Comparison of ENCODE assay signal across 1 cellular context in the genomic region with DNA sequence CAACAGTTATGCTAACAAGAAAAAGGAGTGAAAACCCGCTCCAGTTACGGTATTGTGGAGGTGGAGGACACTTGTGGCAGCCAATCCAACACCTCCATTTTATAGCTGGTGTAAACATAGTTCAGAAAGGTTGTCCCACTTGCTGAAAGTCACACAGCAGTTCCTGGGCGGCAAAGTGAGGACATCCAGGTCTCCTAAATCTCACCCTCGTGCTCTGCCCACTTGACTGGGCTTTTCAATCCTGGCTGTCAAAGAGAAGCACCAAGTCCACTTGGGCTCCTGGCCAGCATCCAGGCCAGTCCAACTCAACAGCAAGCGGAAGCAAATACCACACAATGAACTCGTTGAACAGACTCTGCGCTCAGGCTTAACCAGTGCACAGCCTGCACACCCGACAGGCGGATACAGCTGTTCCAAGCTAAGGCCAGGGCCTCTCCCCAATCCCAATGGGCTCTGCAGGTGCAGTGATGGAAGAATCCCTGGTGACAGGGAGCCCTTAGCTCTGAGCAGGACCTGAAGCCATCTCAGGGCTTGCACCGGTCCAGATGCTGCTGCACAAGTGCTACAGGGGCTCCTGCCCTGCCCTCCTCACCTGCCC.
TF ChIP-seq lines count a peak whose summit lies in the region.
"Not testable (repeated sequence)": the region's sequence is repeated elsewhere in the genome, so short reads cannot be mapped to it uniquely, and the experiment has no call there.

No MANE protein-coding gene starts in this region.

TF ChIP-seq in HepG2, 621 proteins besides CTCF, POLR2A, EP300 and RAD21 (continued from another document and continues in another):
- TF ChIP-seq HOMEZ (CRISPR knock-in tag; IDR thresholded peaks at IDR 0.05; ENCODE audit: low read depth) (peak; percentile 68; the same call in 1 of the 2 replicates), ZNF12 (CRISPR knock-in tag; IDR thresholded peaks at IDR 0.05) (peak; percentile 86), KAT8 (CRISPR knock-in tag; IDR thresholded peaks at IDR 0.05) (peak; percentile 35; the same call in 1 of the 2 replicates), ZFY (CRISPR knock-in tag; IDR thresholded peaks at IDR 0.05) (peak; percentile 66; the same call in 1 of the 2 replicates), ZBTB42 (CRISPR knock-in tag; IDR thresholded peaks at IDR 0.05) (0 out of 2 replicates have a peak, but pooled peaks have one; percentile 86), ZIK1 (CRISPR knock-in tag; IDR thresholded peaks at IDR 0.05; ENCODE audit: borderline replicate concordance, low read depth) (peak; percentile 57; the same call in 1 of the 2 replicates), POLR2AphosphoS5 (IDR thresholded peaks at IDR 0.05; ENCODE audit: low read depth, low read length) (0 out of 2 replicates have a peak, but pooled peaks have one; percentile 24), ZNF557 (CRISPR knock-in tag; IDR thresholded peaks at IDR 0.05) (0 out of 2 replicates have a peak, but pooled peaks have one; percentile 37), ZNF253 (CRISPR knock-in tag; IDR thresholded peaks at IDR 0.05; ENCODE audit: borderline replicate concordance) (peak; percentile 84; the same call in 1 of the 2 replicates), HNRNPLL (IDR thresholded peaks at IDR 0.05; ENCODE audit: low read depth, low read length, poor library complexity, severe bottlenecking) (peak; percentile 33), ZNF230 (CRISPR knock-in tag; IDR thresholded peaks at IDR 0.05) (peak; percentile 63; the same call in 1 of the 2 replicates), CEBPG (CRISPR knock-in tag; IDR thresholded peaks at IDR 0.05) (peak; percentile 21; the same call in 1 of the 2 replicates), ZBTB33 (CRISPR knock-in tag; IDR thresholded peaks at IDR 0.05) (peak; percentile 97), MAZ (IDR thresholded peaks at IDR 0.05; ENCODE audit: borderline replicate concordance, low read depth, low read length) (0 out of 2 replicates have a peak, but pooled peaks have one; percentile 17), TGIF2 (CRISPR knock-in tag; IDR thresholded peaks at IDR 0.05) (peak; percentile 99), SAP130 (CRISPR knock-in tag; IDR thresholded peaks at IDR 0.05; ENCODE audit: low read depth) (peak; percentile 95), ZSCAN25 (CRISPR knock-in tag; IDR thresholded peaks at IDR 0.05) (peak; percentile 51; the same call in 1 of the 2 replicates), ETV6 (CRISPR knock-in tag; conservative IDR thresholded peaks at IDR 0.05) (0 out of 2 replicates have a peak, but pooled peaks have one; percentile 23), HOXA3 (CRISPR knock-in tag; IDR thresholded peaks at IDR 0.05) (peak; percentile 82), CBX5 (CRISPR knock-in tag; IDR thresholded peaks at IDR 0.05; ENCODE audit: borderline replicate concordance) (0 out of 2 replicates have a peak, but pooled peaks have one; percentile 80), ZNF652 (CRISPR knock-in tag; IDR thresholded peaks at IDR 0.05; ENCODE audit: borderline replicate concordance, low read depth) (peak; percentile 83), ELF3 (CRISPR knock-in tag; IDR thresholded peaks at IDR 0.05) (peak; percentile 89; the same call in 1 of the 2 replicates), SAFB2 (CRISPR knock-in tag; IDR thresholded peaks at IDR 0.05; ENCODE audit: borderline replicate concordance, low read depth) (peak; percentile 61; the same call in 1 of the 2 replicates), RARA (CRISPR knock-in tag; IDR thresholded peaks at IDR 0.05) (peak; percentile 67)
- TF ChIP-seq, protein P1, sequence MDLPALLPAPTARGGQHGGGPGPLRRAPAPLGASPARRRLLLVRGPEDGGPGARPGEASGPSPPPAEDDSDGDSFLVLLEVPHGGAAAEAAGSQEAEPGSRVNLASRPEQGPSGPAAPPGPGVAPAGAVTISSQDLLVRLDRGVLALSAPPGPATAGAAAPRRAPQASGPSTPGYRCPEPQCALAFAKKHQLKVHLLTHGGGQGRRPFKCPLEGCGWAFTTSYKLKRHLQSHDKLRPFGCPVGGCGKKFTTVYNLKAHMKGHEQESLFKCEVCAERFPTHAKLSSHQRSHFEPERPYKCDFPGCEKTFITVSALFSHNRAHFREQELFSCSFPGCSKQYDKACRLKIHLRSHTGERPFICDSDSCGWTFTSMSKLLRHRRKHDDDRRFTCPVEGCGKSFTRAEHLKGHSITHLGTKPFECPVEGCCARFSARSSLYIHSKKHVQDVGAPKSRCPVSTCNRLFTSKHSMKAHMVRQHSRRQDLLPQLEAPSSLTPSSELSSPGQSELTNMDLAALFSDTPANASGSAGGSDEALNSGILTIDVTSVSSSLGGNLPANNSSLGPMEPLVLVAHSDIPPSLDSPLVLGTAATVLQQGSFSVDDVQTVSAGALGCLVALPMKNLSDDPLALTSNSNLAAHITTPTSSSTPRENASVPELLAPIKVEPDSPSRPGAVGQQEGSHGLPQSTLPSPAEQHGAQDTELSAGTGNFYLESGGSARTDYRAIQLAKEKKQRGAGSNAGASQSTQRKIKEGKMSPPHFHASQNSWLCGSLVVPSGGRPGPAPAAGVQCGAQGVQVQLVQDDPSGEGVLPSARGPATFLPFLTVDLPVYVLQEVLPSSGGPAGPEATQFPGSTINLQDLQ (CRISPR knock-in tag; IDR thresholded peaks at IDR 0.05) = peak; percentile 64; the same call in 1 of the 2 replicates
- TF ChIP-seq, protein P2, sequence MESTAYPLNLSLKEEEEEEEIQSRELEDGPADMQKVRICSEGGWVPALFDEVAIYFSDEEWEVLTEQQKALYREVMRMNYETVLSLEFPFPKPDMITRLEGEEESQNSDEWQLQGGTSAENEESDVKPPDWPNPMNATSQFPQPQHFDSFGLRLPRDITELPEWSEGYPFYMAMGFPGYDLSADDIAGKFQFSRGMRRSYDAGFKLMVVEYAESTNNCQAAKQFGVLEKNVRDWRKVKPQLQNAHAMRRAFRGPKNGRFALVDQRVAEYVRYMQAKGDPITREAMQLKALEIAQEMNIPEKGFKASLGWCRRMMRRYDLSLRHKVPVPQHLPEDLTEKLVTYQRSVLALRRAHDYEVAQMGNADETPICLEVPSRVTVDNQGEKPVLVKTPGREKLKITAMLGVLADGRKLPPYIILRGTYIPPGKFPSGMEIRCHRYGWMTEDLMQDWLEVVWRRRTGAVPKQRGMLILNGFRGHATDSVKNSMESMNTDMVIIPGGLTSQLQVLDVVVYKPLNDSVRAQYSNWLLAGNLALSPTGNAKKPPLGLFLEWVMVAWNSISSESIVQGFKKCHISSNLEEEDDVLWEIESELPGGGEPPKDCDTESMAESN (CRISPR knock-in tag; conservative IDR thresholded peaks at IDR 0.05) = 0 out of 2 replicates have a peak, but pooled peaks have one; percentile 46
- TF ChIP-seq, protein P3, sequence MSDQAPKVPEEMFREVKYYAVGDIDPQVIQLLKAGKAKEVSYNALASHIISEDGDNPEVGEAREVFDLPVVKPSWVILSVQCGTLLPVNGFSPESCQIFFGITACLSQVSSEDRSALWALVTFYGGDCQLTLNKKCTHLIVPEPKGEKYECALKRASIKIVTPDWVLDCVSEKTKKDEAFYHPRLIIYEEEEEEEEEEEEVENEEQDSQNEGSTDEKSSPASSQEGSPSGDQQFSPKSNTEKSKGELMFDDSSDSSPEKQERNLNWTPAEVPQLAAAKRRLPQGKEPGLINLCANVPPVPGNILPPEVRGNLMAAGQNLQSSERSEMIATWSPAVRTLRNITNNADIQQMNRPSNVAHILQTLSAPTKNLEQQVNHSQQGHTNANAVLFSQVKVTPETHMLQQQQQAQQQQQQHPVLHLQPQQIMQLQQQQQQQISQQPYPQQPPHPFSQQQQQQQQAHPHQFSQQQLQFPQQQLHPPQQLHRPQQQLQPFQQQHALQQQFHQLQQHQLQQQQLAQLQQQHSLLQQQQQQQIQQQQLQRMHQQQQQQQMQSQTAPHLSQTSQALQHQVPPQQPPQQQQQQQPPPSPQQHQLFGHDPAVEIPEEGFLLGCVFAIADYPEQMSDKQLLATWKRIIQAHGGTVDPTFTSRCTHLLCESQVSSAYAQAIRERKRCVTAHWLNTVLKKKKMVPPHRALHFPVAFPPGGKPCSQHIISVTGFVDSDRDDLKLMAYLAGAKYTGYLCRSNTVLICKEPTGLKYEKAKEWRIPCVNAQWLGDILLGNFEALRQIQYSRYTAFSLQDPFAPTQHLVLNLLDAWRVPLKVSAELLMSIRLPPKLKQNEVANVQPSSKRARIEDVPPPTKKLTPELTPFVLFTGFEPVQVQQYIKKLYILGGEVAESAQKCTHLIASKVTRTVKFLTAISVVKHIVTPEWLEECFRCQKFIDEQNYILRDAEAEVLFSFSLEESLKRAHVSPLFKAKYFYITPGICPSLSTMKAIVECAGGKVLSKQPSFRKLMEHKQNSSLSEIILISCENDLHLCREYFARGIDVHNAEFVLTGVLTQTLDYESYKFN (CRISPR knock-in tag; conservative IDR thresholded peaks at IDR 0.05) = peak; percentile 59; the same call in 1 of the 2 replicates
- TF ChIP-seq MAZ (CRISPR knock-in tag; IDR thresholded peaks at IDR 0.05; ENCODE audit: low read depth) = not testable (repeated sequence)
- TF ChIP-seq, protein P4, sequence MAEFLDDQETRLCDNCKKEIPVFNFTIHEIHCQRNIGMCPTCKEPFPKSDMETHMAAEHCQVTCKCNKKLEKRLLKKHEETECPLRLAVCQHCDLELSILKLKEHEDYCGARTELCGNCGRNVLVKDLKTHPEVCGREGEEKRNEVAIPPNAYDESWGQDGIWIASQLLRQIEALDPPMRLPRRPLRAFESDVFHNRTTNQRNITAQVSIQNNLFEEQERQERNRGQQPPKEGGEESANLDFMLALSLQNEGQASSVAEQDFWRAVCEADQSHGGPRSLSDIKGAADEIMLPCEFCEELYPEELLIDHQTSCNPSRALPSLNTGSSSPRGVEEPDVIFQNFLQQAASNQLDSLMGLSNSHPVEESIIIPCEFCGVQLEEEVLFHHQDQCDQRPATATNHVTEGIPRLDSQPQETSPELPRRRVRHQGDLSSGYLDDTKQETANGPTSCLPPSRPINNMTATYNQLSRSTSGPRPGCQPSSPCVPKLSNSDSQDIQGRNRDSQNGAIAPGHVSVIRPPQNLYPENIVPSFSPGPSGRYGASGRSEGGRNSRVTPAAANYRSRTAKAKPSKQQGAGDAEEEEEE (CRISPR knock-in tag; IDR thresholded peaks at IDR 0.05; ENCODE audit: borderline replicate concordance) = 0 out of 2 replicates have a peak, but pooled peaks have one; percentile 26
- TF ChIP-seq, protein P5, sequence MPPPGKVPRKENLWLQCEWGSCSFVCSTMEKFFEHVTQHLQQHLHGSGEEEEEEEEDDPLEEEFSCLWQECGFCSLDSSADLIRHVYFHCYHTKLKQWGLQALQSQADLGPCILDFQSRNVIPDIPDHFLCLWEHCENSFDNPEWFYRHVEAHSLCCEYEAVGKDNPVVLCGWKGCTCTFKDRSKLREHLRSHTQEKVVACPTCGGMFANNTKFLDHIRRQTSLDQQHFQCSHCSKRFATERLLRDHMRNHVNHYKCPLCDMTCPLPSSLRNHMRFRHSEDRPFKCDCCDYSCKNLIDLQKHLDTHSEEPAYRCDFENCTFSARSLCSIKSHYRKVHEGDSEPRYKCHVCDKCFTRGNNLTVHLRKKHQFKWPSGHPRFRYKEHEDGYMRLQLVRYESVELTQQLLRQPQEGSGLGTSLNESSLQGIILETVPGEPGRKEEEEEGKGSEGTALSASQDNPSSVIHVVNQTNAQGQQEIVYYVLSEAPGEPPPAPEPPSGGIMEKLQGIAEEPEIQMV (CRISPR knock-in tag; IDR thresholded peaks at IDR 0.05; ENCODE audit: low read depth) = peak; percentile 62; the same call in 1 of the 2 replicates
- TF ChIP-seq, protein P6, sequence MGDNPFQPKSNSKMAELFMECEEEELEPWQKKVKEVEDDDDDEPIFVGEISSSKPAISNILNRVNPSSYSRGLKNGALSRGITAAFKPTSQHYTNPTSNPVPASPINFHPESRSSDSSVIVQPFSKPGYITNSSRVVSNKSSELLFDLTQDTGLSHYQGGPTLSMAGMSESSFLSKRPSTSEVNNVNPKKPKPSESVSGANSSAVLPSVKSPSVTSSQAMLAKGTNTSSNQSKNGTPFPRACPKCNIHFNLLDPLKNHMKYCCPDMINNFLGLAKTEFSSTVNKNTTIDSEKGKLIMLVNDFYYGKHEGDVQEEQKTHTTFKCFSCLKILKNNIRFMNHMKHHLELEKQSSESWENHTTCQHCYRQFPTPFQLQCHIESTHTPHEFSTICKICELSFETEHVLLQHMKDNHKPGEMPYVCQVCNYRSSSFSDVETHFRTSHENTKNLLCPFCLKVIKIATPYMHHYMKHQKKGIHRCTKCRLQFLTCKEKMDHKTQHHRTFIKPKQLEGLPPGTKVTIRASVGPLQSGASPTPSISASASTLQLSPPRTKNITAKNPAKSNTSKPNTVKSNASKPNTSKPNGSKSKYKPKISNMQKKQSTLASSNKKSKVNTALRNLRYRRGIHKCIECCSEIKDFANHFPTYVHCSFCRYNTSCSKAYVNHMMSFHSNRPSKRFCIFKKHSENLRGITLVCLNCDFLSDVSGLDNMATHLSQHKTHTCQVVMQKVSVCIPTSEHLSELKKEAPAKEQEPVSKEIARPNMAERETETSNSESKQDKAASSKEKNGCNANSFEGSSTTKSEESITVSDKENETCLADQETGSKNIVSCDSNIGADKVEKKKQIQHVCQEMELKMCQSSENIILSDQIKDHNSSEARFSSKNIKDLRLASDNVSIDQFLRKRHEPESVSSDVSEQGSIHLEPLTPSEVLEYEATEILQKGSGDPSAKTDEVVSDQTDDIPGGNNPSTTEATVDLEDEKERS (CRISPR knock-in tag; IDR thresholded peaks at IDR 0.05) = peak; percentile 77; the same call in 1 of the 2 replicates
